Comparison of ENCODE assay signal across 8 cellular contexts in the genomic region with DNA sequence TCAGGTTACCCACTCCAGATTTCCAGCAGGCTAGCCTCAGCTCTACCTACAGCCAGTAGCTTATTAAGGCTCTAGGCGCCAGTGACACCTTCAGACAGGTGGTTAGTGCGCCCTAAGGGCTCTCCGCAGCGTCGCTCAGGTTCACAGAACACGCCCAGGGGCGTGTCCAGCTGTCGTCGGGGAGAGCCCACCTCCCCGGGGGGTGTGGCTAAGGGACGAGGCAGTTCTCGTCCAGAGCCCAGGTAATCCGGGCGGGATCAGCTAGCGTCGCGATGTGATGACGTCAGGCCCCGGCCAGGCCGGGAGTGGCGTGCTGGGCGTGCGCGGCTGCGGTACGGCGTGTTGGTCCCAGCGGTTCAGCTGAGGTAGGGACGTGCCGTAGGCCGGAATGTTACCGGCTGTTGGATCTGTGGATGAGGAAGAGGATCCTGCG. TPM values are rescaled to one million over a fixed set of nuclear protein-coding genes. Genes with fewer than 3 reads are reported as not detected.
DNase-seq lines count a peak whose midpoint lies in the region; TF ChIP-seq lines count a peak whose summit lies in the region.
"Not testable (repeated sequence)": the region's sequence is repeated elsewhere in the genome, so short reads cannot be mapped to it uniquely, and the experiment has no call there.

A gene (plus strand): TSS at position 340 of the 433 bp plus-strand sequence. CDS start 49 bp downstream, at position 389.

- H3K23ac ChIP-seq in neuronal stem cell (ENCODE audit: low read depth, low read length, poor library complexity): not testable (repeated sequence)

- H2BK15ac ChIP-seq in neuronal stem cell (ENCODE audit: low read length): not testable (repeated sequence)

- H3K27ac ChIP-seq in HEK293 (ENCODE audit: extremely low read depth, low read depth, low read length); neuronal stem cell (replicated peaks; ENCODE audit: low read length): not testable (repeated sequence)
- H3K27ac ChIP-seq in SU-DHL-6 (ENCODE audit: low read depth, low read length): peak within 1 kb of the TSS; percentile 40; the same call in 1 of the 2 replicates
- H3K27ac ChIP-seq in hepatocyte: peak within 1 kb of the TSS; percentile 80

- H3K4me1 ChIP-seq in HEK293 (ENCODE audit: control insufficient read depth, insufficient read depth, low read length); hepatocyte (ENCODE audit: insufficient read depth); neuronal stem cell (ENCODE audit: control insufficient read depth in 2 of 2, insufficient read depth in 1 of 2, low read depth in 1 of 2, low read length in 2 of 2): not testable (repeated sequence)

- POLR2A ChIA-PET in HEK293 (lab: Yijun Ruan, JAX): not testable (repeated sequence)

- not testable (repeated sequence) for H3K79me2 ChIP-seq in SU-DHL-6 (ENCODE audit: insufficient read depth, low read length); hepatocyte

- H2BK5ac ChIP-seq in neuronal stem cell (ENCODE audit: low read length): not testable (repeated sequence)

- H3K36me3 ChIP-seq in HEK293 (ENCODE audit: control insufficient read depth in 2 of 2, insufficient read depth in 1 of 2, low read length in 2 of 2); SU-DHL-6 (ENCODE audit: low read length); hepatocyte (replicated peaks; ENCODE audit: insufficient read depth, low read depth); neuronal stem cell (replicated peaks in 1 of 2; ENCODE audit: control insufficient read depth in 2 of 2, insufficient read depth in 2 of 2, low read length in 2 of 2): not testable (repeated sequence)

- not testable (repeated sequence) for H3F3A ChIP-seq in SU-DHL-6 (ENCODE audit: insufficient read depth)

- H3K9me2 ChIP-seq in SU-DHL-6 (replicated peaks; ENCODE audit: insufficient read depth, low read length); hepatocyte (replicated peaks; ENCODE audit: insufficient read depth): not testable (repeated sequence)

- not testable (repeated sequence) for H3K79me1 ChIP-seq in neuronal stem cell (ENCODE audit: low read depth, low read length)

- not testable (repeated sequence) for H4K91ac ChIP-seq in neuronal stem cell (ENCODE audit: low read depth, low read length, poor library complexity)

- H3K9ac ChIP-seq in SU-DHL-6 (ENCODE audit: low read length): peak within 1 kb of the TSS; percentile 45
- not testable (repeated sequence) for H3K9ac ChIP-seq in neuronal stem cell (ENCODE audit: low read depth, low read length, poor library complexity)

- not testable (repeated sequence) for H3K18ac ChIP-seq in neuronal stem cell (ENCODE audit: low read length)

- peak; percentile 0 for DNase-seq in AG10803 (ENCODE audit: low read depth)
- peak; percentile 51 for DNase-seq in activated T-helper 1 cell treated with Interleukin-2 at 50 U/mL for 16 hours (ENCODE audit: low read depth)
- peak in 1 of 2 donors; percentile 43 for DNase-seq in dermis microvascular lymphatic vessel endothelial cell (ENCODE audit: low read depth in 2 of 2)
- DNase-seq in hepatocyte (ENCODE audit: low spot score): peak; percentile 73
- peak; percentile 33 for DNase-seq in neuronal stem cell (ENCODE audit: low spot score)
- DNase-seq in stimulated activated CD4-positive, alpha-beta T cell treated with anti-CD3 and anti-CD28 coated beads, TNF-alpha, amount 100 ng/mL, for 48 hours (ENCODE audit: low read depth in 3 of 3): peak in 2 of 3 donors; percentile 4 to 32

- H3K4ac ChIP-seq in neuronal stem cell (ENCODE audit: low read length): not testable (repeated sequence)

- H2AK5ac ChIP-seq in neuronal stem cell (ENCODE audit: low read depth, low read length): not testable (repeated sequence)

- H2BK120ac ChIP-seq in neuronal stem cell (ENCODE audit: low read depth, low read length): not testable (repeated sequence)

- H4K8ac ChIP-seq in neuronal stem cell (ENCODE audit: low read depth, low read length): not testable (repeated sequence)

- not testable (repeated sequence) for H4K20me1 ChIP-seq in SU-DHL-6 (ENCODE audit: low read depth, low read length); hepatocyte (ENCODE audit: insufficient read depth, poor library complexity, severe bottlenecking)

- H3K14ac ChIP-seq in neuronal stem cell (ENCODE audit: low read length): not testable (repeated sequence)

- TF ChIP-seq CTCF in AG10803 (conservative IDR thresholded peaks at IDR 0.05; ENCODE audit: low read length); HEK293 (tag by site-specific recombination; IDR thresholded peaks at IDR 0.05); SU-DHL-6 (IDR thresholded peaks at IDR 0.05; ENCODE audit: insufficient read depth, low read length, poor library complexity, severe bottlenecking); hepatocyte (IDR thresholded peaks at IDR 0.05; ENCODE audit: poor library complexity): not testable (repeated sequence)

- WGBS in hepatocyte (ENCODE audit: low lambda C conversion rate, missing lambda C conversion rate): 0% methylated on average over 21 of the region's 33 CpGs
- WGBS in neuronal stem cell (ENCODE audit: extremely low coverage in 2 of 2, insufficient read length in 2 of 2, insufficient replicate concordance in 1 of 2), 2 donors: no CpG with 5 or more reads among the region's 33 CpGs

- H2BK12ac ChIP-seq in neuronal stem cell (ENCODE audit: low read length): not testable (repeated sequence)

- peak within 1 kb of the TSS; percentile 66 for H3K4me3 ChIP-seq in AG10803 (ENCODE audit: low read length)
- H3K4me3 ChIP-seq in HEK293 (ENCODE audit: low read depth, low read length): peak within 1 kb of the TSS; percentile 44
- peak within 1 kb of the TSS; percentile 45 for H3K4me3 ChIP-seq in SU-DHL-6 (ENCODE audit: insufficient read depth, low read length, poor library complexity, severe bottlenecking)
- H3K4me3 ChIP-seq in hepatocyte: not testable (repeated sequence)
- peak within 1 kb of the TSS; percentile 64 to 77 for H3K4me3 ChIP-seq in neuronal stem cell (ENCODE audit: low read length in 2 of 2)

- H3K9me3 ChIP-seq in HEK293 (ENCODE audit: control insufficient read depth, insufficient read depth, low read depth, low read length); SU-DHL-6 (ENCODE audit: insufficient read depth, low read length); hepatocyte (ENCODE audit: low read depth); neuronal stem cell (replicated peaks in 1 of 2; ENCODE audit: control insufficient read depth in 2 of 2, insufficient read depth in 1 of 2, low read depth in 1 of 2, low read length in 2 of 2): not testable (repeated sequence)

- not testable (repeated sequence) for H2AFZ ChIP-seq in SU-DHL-6 (ENCODE audit: low read depth, low read length, severe bottlenecking)
- H2AFZ ChIP-seq in hepatocyte: peak within 1 kb of the TSS; percentile 4
- H2AFZ ChIP-seq in neuronal stem cell (ENCODE audit: low read length): peak within 1 kb of the TSS; percentile 93

- CTCF ChIA-PET in HEK293 (lab: Yijun Ruan, JAX): not testable (repeated sequence)

- peak within 1 kb of the TSS; percentile 68 for H3K4me2 ChIP-seq in SU-DHL-6 (ENCODE audit: low read depth, low read length, poor library complexity, severe bottlenecking)
- H3K4me2 ChIP-seq in hepatocyte: peak within 1 kb of the TSS; percentile 72
- H3K4me2 ChIP-seq in neuronal stem cell (ENCODE audit: insufficient read depth, low read length, poor library complexity, severe bottlenecking): peak within 1 kb of the TSS; percentile 49

- H3K27me3 ChIP-seq in SU-DHL-6 (ENCODE audit: low read length); hepatocyte; neuronal stem cell (ENCODE audit: control insufficient read depth in 3 of 3, insufficient read depth in 3 of 3, low read depth in 1 of 3, low read length in 3 of 3): not testable (repeated sequence)

RNA-seq across cellular contexts. Expression of the gene that starts here (rescaled TPM):
- total RNA-seq in dermis microvascular lymphatic vessel endothelial cell (19.3 and 23.7 TPM in 2 replicates), hepatocyte (71.8 and 77.7 TPM in 2 replicates)
- polyA plus RNA-seq in hepatocyte: 80.4 and 82.6 TPM in 2 replicates
- polyA plus RNA-seq in neuronal stem cell (2013, experiment 1 of 2): 15.1 TPM
- polyA plus RNA-seq in neuronal stem cell (2013, experiment 2 of 2): 15.9 TPM
